Comparison of ENCODE assay signal across 35 cellular contexts in the genomic region with DNA sequence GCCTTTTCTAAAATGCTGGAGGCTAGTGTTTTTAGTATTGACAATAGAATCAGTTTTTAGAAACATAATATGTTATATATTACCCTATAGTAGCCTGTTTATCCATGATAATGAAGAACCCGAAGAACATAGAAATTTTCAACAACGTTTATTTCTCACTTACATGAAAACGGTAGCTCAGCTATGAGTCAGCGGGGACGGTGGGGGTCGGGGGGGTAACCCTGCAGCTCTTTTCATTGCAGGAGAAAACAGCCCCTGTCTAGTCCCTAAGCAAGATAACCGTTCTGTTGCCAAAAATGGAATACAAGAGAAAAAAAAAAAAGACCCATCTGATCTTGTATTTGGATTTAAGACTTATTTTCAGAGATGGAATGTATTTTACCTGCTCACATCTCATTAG.
DNase-seq lines count a peak whose midpoint lies in the region; ATAC-seq, FAIRE-seq and TF ChIP-seq lines count a peak whose summit lies in the region.
"Had no signal": no experiment of that assay in that cellular context is flagged by ENCODE, and none has a peak within 500 bp of the region (broad histone marks: within the 10 kb centered on the region; RNA-seq: fewer than 3 reads in every experiment).

No MANE protein-coding gene starts in this region.

- H3K9me3 Mint-ChIP-seq in astrocyte (ENCODE audit: unreplicated experiment), result no peaks in the 10 kb centered on the region
- peaks cover 12 to 19% of the 10 kb centered on the region in 2 donors for H3K9me3 Mint-ChIP-seq in activated naive CD4-positive, alpha-beta T cell treated with anti-CD3 and anti-CD28 coated beads, Interleukin-2, amount 50 U/mL, for 72 hours
- H3K9me3 Mint-ChIP-seq: CD4-positive, alpha-beta T cell had no signal

- no peak overlapping the region for H3K9ac ChIP-seq in astrocyte (ENCODE audit: low read length)
- H3K9ac ChIP-seq in mesendoderm (ENCODE audit: low read length), result no peak overlapping the region
- H3K9ac ChIP-seq: BLaER1; BLaER1 treated with 17β-estradiol and CSF1 and Interleukin-3, amounts not matched to agents 10 nM and 100 nM had no signal

- no peaks in the 10 kb centered on the region for H3K27me3 Mint-ChIP-seq in astrocyte (ENCODE audit: low read depth, unreplicated experiment)
- H3K27me3 Mint-ChIP-seq: B cell; CD4-positive, alpha-beta memory T cell; CD4-positive, alpha-beta T cell; CD4-positive, CD25-positive, alpha-beta regulatory T cell; CD8-positive, alpha-beta memory T cell had no signal

- H3K9me3 ChIP-seq in HAP-1, result no peaks in the 10 kb centered on the region
- H3K9me3 ChIP-seq in astrocyte (ENCODE audit: insufficient read depth, low read depth, low read length), result no peaks in the 10 kb centered on the region
- H3K9me3 ChIP-seq: A549; BE2C; BLaER1; BLaER1 treated with 17β-estradiol and CSF1 and Interleukin-3, amounts not matched to agents 10 nM and 100 nM; Caco-2 had no signal

- H3K36me3 ChIP-seq in HAP-1 (replicated peaks) (no peaks in the 10 kb centered on the region), astrocyte (ENCODE audit: insufficient read depth, low read length) (no peaks in the 10 kb centered on the region), mesendoderm (ENCODE audit: control insufficient read depth, insufficient read depth, low read length) (no peaks in the 10 kb centered on the region)
- H3K36me3 ChIP-seq: BE2C; BLaER1; BLaER1 treated with 17β-estradiol and CSF1 and Interleukin-3, amounts not matched to agents 10 nM and 100 nM had no signal

- H3K4me3 ChIP-seq in HAP-1 (no peak overlapping the region), astrocyte (ENCODE audit: insufficient read depth, low read depth, low read length) (no peak overlapping the region), mesendoderm (ENCODE audit: low read length) (no peak overlapping the region)
- H3K4me3 ChIP-seq: A549; BLaER1; BLaER1 treated with 17β-estradiol and CSF1 and Interleukin-3, amounts not matched to agents 10 nM and 100 nM had no signal

- H3K27ac Mint-ChIP-seq in astrocyte (ENCODE audit: unreplicated experiment), result no peak overlapping the region
- H3K27ac Mint-ChIP-seq in activated naive CD4-positive, alpha-beta T cell treated with anti-CD3 and anti-CD28 coated beads, Interleukin-2, amount 50 U/mL, for 72 hours, result no peak overlapping the region
- H3K27ac Mint-ChIP-seq: B cell; CD14-positive monocyte; CD4-positive, alpha-beta T cell; CD8-positive, alpha-beta memory T cell; CD8-positive, alpha-beta T cell had no signal

- no peaks in the 10 kb centered on the region for H3K36me3 Mint-ChIP-seq in astrocyte (ENCODE audit: low read depth, unreplicated experiment)
- H3K36me3 Mint-ChIP-seq in activated naive CD4-positive, alpha-beta T cell treated with anti-CD3 and anti-CD28 coated beads, Interleukin-2, amount 50 U/mL, for 72 hours, result no peaks in the 10 kb centered on the region
- H3K36me3 Mint-ChIP-seq: CD14-positive monocyte; CD4-positive, alpha-beta memory T cell; CD4-positive, CD25-positive, alpha-beta regulatory T cell; CD8-positive, alpha-beta memory T cell; CD8-positive, alpha-beta T cell had no signal

- DNase-seq in HAP-1 (ENCODE audit: low spot score in 2 of 2) (peak; percentile 49 to 58), astrocyte (ENCODE audit: low read depth) (no peak), mesendoderm (no peak), NCI-H510A (lab: John Stamatoyannopoulos, UW) (no peak), NCI-H82 treated with DMSO at 0.1 percent for 48 hours (lab: John Stamatoyannopoulos, UW; ENCODE audit: unreplicated experiment) (no peak)
- DNase-seq in activated naive CD4-positive, alpha-beta T cell treated with anti-CD3 and anti-CD28 coated beads, Interleukin-2, amount 50 U/mL, for 72 hours (ENCODE audit: low spot score in 2 of 2), result no peak
- DNase-seq: 8988T; ACHN; AML-193; BE2C; C1 segment of cervical spinal cord; Caco-2; Calu3; CD4-positive, alpha-beta memory T cell; CD4-positive, alpha-beta T cell; CD4-positive, CD25-positive, alpha-beta regulatory T cell; CD8-positive, alpha-beta memory T cell; CD8-positive, alpha-beta T cell; COR-L47; DMS 273 treated with DMSO at 0.1 percent for 48 hours; DMS153; DMS53; DMS79; DMS79 treated with DMSO at 0.1 percent for 48 hours; DND-41; EL had no signal

- no peak overlapping the region for H2BK5ac ChIP-seq in mesendoderm (ENCODE audit: low read length)

- in situ Hi-C loops in HAP-1 (cut with MboI; ENCODE audit: low sequenced_read_pairs), result no loop called here

- H3K79me2 ChIP-seq in astrocyte (ENCODE audit: insufficient read depth, low read length) (no peaks in the 10 kb centered on the region), mesendoderm (ENCODE audit: control insufficient read depth, insufficient read depth, low read length) (no peaks in the 10 kb centered on the region)

- no peak overlapping the region for H4K8ac ChIP-seq in mesendoderm (ENCODE audit: low read depth, low read length)

- no peak overlapping the region for H2BK15ac ChIP-seq in mesendoderm (replicated peaks; ENCODE audit: low read depth)

- H3K27ac ChIP-seq in astrocyte (ENCODE audit: low read depth, low read length) (no peak overlapping the region), mesendoderm (ENCODE audit: low read depth, low read length) (no peak overlapping the region)
- H3K27ac ChIP-seq: 22Rv1; A549; BLaER1; BLaER1 treated with 17β-estradiol and CSF1 and Interleukin-3, amounts not matched to agents 10 nM and 100 nM; C4-2B had no signal

- H4K20me1 ChIP-seq in astrocyte (ENCODE audit: insufficient read depth, low read length), result no peaks in the 10 kb centered on the region
- H4K20me1 ChIP-seq: BLaER1; BLaER1 treated with 17β-estradiol and CSF1 and Interleukin-3, amounts not matched to agents 10 nM and 100 nM had no signal

- H4K5ac ChIP-seq in mesendoderm (ENCODE audit: low read length), result no peak overlapping the region

- H3K27me3 ChIP-seq in HAP-1 (ENCODE audit: low read depth) (no peaks in the 10 kb centered on the region), astrocyte (ENCODE audit: insufficient read depth, low read length) (no peaks in the 10 kb centered on the region), mesendoderm (ENCODE audit: insufficient read depth, low read length, poor library complexity) (no peaks in the 10 kb centered on the region)
- H3K27me3 ChIP-seq: BE2C; BLaER1; BLaER1 treated with 17β-estradiol and CSF1 and Interleukin-3, amounts not matched to agents 10 nM and 100 nM had no signal

- peaks cover 2% of the 10 kb centered on the region for H3K4me1 Mint-ChIP-seq in astrocyte (ENCODE audit: low read depth, unreplicated experiment)
- H3K4me1 Mint-ChIP-seq: B cell; CD14-positive monocyte; CD4-positive, alpha-beta memory T cell; CD4-positive, CD25-positive, alpha-beta regulatory T cell; CD8-positive, alpha-beta memory T cell had no signal

- no peaks in the 10 kb centered on the region for H3K79me1 ChIP-seq in mesendoderm (ENCODE audit: low read length)

- no peak overlapping the region for H3K56ac ChIP-seq in mesendoderm (ENCODE audit: low read length)

- no CpG with 5 or more reads among the region's 7 CpGs for WGBS in mesendoderm (ENCODE audit: extremely low coverage, insufficient coverage, low lambda C conversion rate)

- no peak overlapping the region for H2BK120ac ChIP-seq in mesendoderm (ENCODE audit: low read depth, low read length)

- H3K4me3 Mint-ChIP-seq in astrocyte (ENCODE audit: unreplicated experiment), result peak overlapping the region; percentile 45
- H3K4me3 Mint-ChIP-seq: B cell; CD14-positive monocyte; CD4-positive, alpha-beta memory T cell; CD4-positive, alpha-beta T cell; CD4-positive, CD25-positive, alpha-beta regulatory T cell; CD8-positive, alpha-beta memory T cell; CD8-positive, alpha-beta T cell had no signal

- peaks cover 3% of the 10 kb centered on the region; the same call in 1 of the 2 replicates for H3K4me1 ChIP-seq in HAP-1
- H3K4me1 ChIP-seq in astrocyte (ENCODE audit: insufficient read depth, low read length), result no peaks in the 10 kb centered on the region
- no peaks in the 10 kb centered on the region for H3K4me1 ChIP-seq in mesendoderm (ENCODE audit: control insufficient read depth, low read depth, low read length)
- H3K4me1 ChIP-seq: A549, BE2C, BLaER1, Caco-2 had no signal

- no peak overlapping the region for H2AFZ ChIP-seq in astrocyte (ENCODE audit: low read depth, low read length)

- TF ChIP-seq CTCF in astrocyte (IDR thresholded peaks at IDR 0.05; ENCODE audit: insufficient read depth, low read depth, low read length), result no peak

- H3K4me2 ChIP-seq in astrocyte (ENCODE audit: low read length) (no peak overlapping the region), mesendoderm (ENCODE audit: low read length) (no peak overlapping the region)
- H3K4me2 ChIP-seq: A549; BLaER1; BLaER1 treated with 17β-estradiol and CSF1 and Interleukin-3, amounts not matched to agents 10 nM and 100 nM had no signal

- FAIRE-seq in astrocyte (lab: Jason Lieb, UNC), result no peak
- FAIRE-seq: A204.1, A549, D721Med had no signal

- no peak overlapping the region for H2AK5ac ChIP-seq in mesendoderm (ENCODE audit: low read length)

- no peak overlapping the region for H3K23ac ChIP-seq in mesendoderm (ENCODE audit: low read length)

- no peak overlapping the region for H3K4ac ChIP-seq in mesendoderm (ENCODE audit: low read depth, low read length)

- ATAC-seq in activated naive CD4-positive, alpha-beta T cell treated with anti-CD3 and anti-CD28 coated beads, Interleukin-2, amount 50 U/mL, for 72 hours, result no peak
- ATAC-seq: A549; CD8-positive, alpha-beta T cell had no signal

- H3K18ac ChIP-seq in mesendoderm (ENCODE audit: low read length), result peak overlapping the region; percentile 80

Comparison
In these comparisons a context has a peak if more than half of its experiments do, and no peak if none do; other contexts are left out.
1. DNase-seq: peak in HAP-1 (2 of 2); none in astrocyte (single experiment), mesendoderm (single experiment), NCI-H510A (single experiment), activated naive CD4-positive, alpha-beta T cell treated with anti-CD3 and anti-CD28 coated beads, Interleukin-2, amount 50 U/mL, for 72 hours (0 of 2) and NCI-H82 treated with DMSO at 0.1 percent for 48 hours (single experiment).